ENCODE assay signal across 15 cellular contexts in genomic region chr1:90475623-90476022, GRCh38.
DNase-seq lines count a peak whose midpoint lies in the region; ATAC-seq and TF ChIP-seq lines count a peak whose summit lies in the region.
"Had no signal": no experiment of that assay in that cellular context is flagged by ENCODE, and none has a peak within 500 bp of the region (broad histone marks: within the 10 kb centered on the region; RNA-seq: fewer than 3 reads in every experiment).

No MANE protein-coding gene starts in this region.

- H3K9me3 ChIP-seq in A673 (ENCODE audit: low read depth, low read length, poor library complexity, severe bottlenecking) (no peaks in the 10 kb centered on the region), H9 (ENCODE audit: control insufficient read depth, low read depth, low read length) (no peaks in the 10 kb centered on the region), hepatocyte (ENCODE audit: low read depth) (no peaks in the 10 kb centered on the region)
- H3K9me3 ChIP-seq: Peyer's patch had no signal

- H3K79me2 ChIP-seq in H9 (ENCODE audit: insufficient read depth, low read length) (no peaks in the 10 kb centered on the region), hepatocyte (no peaks in the 10 kb centered on the region)

- H3K36me3 ChIP-seq in A673 (ENCODE audit: insufficient read depth, low read length, poor library complexity, severe bottlenecking) (no peaks in the 10 kb centered on the region), hepatocyte (replicated peaks; ENCODE audit: insufficient read depth, low read depth) (no peaks in the 10 kb centered on the region)
- H3K36me3 ChIP-seq: Peyer's patch had no signal

- H2BK5ac ChIP-seq in H9 (ENCODE audit: insufficient read length, low read length): no peak overlapping the region

- CTCF ChIA-PET in A673 (lab: Charles Lee): interaction anchor here (0.6 to 1.2 kb wide), 2 partner anchors 103 to 233 kb away, joined by 3 read pairs; no protein-coding TSS in a partner anchor

- no peaks in the 10 kb centered on the region for H3K36me3 Mint-ChIP-seq in H9 (ENCODE audit: insufficient read depth in 1 of 3, low read depth in 3 of 3)

- H3T11ph ChIP-seq in H9 (ENCODE audit: low read length): no peak overlapping the region

- no peak overlapping the region for H3K27ac Mint-ChIP-seq in H9
- H3K27ac Mint-ChIP-seq: activated B cell treated with CpG ODN at 0.5 μM for 24 hours; activated T-helper 17 cell treated with anti-CD3 and anti-CD28 coated beads, Interleukin-2, amount 50 U/mL, for 72 hours; dendritic cell treated with granulocyte-macrophage colony-stimulating factor and Interleukin-4, amounts not matched to agents 40 ng/mL and 50 ng/mL, for 4 days; stimulated activated naive CD8-positive, alpha-beta T cell treated with anti-CD3 and anti-CD28 coated beads, Interleukin-15, Interleukin-2, amounts not matched to agents 100 ng/mL and 50 ng/mL, for 24 hours had no signal

- intact Hi-C loops in A673 (cut with micrococcal nuclease; ENCODE audit: unreplicated experiment): loop anchor here (10.0 kb wide), 1 partner anchor 341 kb away; no protein-coding TSS in a partner anchor
- intact Hi-C loops in left colon (cut with DNase I, micrococcal nuclease): no loop called here

- no peak overlapping the region for H2AK5ac ChIP-seq in H9 (ENCODE audit: insufficient read length, low read length)

- POLR2A ChIA-PET in A673 (lab: Charles Lee; ENCODE audit: low non-redundant PET): no interaction called here

- H3K27ac ChIP-seq in A673 (ENCODE audit: low read depth, low read length, poor library complexity, severe bottlenecking) (no peak overlapping the region), H9 (ENCODE audit: insufficient read length, low read depth, low read length) (no peak overlapping the region), hepatocyte (no peak overlapping the region)
- H3K27ac ChIP-seq: Peyer's patch had no signal

- H2BK12ac ChIP-seq in H9 (ENCODE audit: insufficient read length, low read depth, low read length): no peak overlapping the region

- no peak overlapping the region for H3K9ac ChIP-seq in H9 (ENCODE audit: extremely low read depth, insufficient read length, low read length)

- H3K27me3 Mint-ChIP-seq in H9 (ENCODE audit: low read depth): no peaks in the 10 kb centered on the region
- H3K27me3 Mint-ChIP-seq: activated B cell treated with CpG ODN at 0.5 μM for 24 hours; dendritic cell treated with granulocyte-macrophage colony-stimulating factor and Interleukin-4, amounts not matched to agents 40 ng/mL and 50 ng/mL, for 4 days; stimulated activated naive CD8-positive, alpha-beta T cell treated with anti-CD3 and anti-CD28 coated beads, Interleukin-15, Interleukin-2, amounts not matched to agents 100 ng/mL and 50 ng/mL, for 24 hours had no signal

- no peak overlapping the region for H3K23ac ChIP-seq in H9 (ENCODE audit: insufficient read length, low read depth, low read length)

- no peaks in the 10 kb centered on the region for H3K23me2 ChIP-seq in H9 (ENCODE audit: insufficient read length, low read depth, low read length, poor library complexity, severe bottlenecking)

- H3K4me2 ChIP-seq in H9 (ENCODE audit: insufficient read depth, insufficient read length, low read length) (no peak overlapping the region), hepatocyte (no peak overlapping the region)

- no peak overlapping the region for H3K4me3 ChIP-seq in A673 (ENCODE audit: low read depth, low read length, poor library complexity, severe bottlenecking)
- H3K4me3 ChIP-seq in hepatocyte: no peak overlapping the region
- H3K4me3 ChIP-seq: Peyer's patch had no signal

- no peaks in the 10 kb centered on the region for H3K79me1 ChIP-seq in H9 (ENCODE audit: insufficient read depth, low read depth, low read length, poor library complexity, severe bottlenecking)

- DNase-seq in A673 (ENCODE audit: low spot score): peak; percentile 68
- DNase-seq in H9: no peak
- DNase-seq in SK-MEL-5 (ENCODE audit: low read depth, low spot score): peak; percentile 32
- peak; percentile 27 for DNase-seq in hepatocyte (ENCODE audit: low spot score)
- no peak for DNase-seq in left colon
- no peak for DNase-seq in COLO829 (ENCODE audit: low spot score)
- DNase-seq in amygdala (lab: John Stamatoyannopoulos, UW): no peak
- DNase-seq: activated B cell treated with CpG ODN at 0.5 μM for 24 hours; Karpas-422; Peyer's patch; stimulated activated CD4-positive, alpha-beta T cell treated with anti-CD3 and anti-CD28 coated beads, Interleukin-15, amount 100 ng/mL, for 24 hours had no signal

- no peaks in the 10 kb centered on the region for H3K9me2 ChIP-seq in hepatocyte (replicated peaks; ENCODE audit: insufficient read depth)

- H3K56ac ChIP-seq in H9 (ENCODE audit: insufficient read length, low read depth, low read length): no peak overlapping the region

- no peak overlapping the region for H3K4ac ChIP-seq in H9 (ENCODE audit: low read depth, low read length)

- no peaks in the 10 kb centered on the region for H3K9me3 Mint-ChIP-seq in H9
- H3K9me3 Mint-ChIP-seq: activated B cell treated with CpG ODN at 0.5 μM for 24 hours; activated T-helper 17 cell treated with anti-CD3 and anti-CD28 coated beads, Interleukin-2, amount 50 U/mL, for 72 hours; dendritic cell treated with granulocyte-macrophage colony-stimulating factor and Interleukin-4, amounts not matched to agents 40 ng/mL and 50 ng/mL, for 4 days; stimulated activated naive CD8-positive, alpha-beta T cell treated with anti-CD3 and anti-CD28 coated beads, Interleukin-15, Interleukin-2, amounts not matched to agents 100 ng/mL and 50 ng/mL, for 24 hours had no signal

- no CpG with 5 or more reads among the region's 2 CpGs for WGBS in H9 (ENCODE audit: extremely low coverage, insufficient read length, low lambda C conversion rate)
- 39% methylated on average over 2 of the region's 2 CpGs for whole genome bisulfite sequencing in hepatocyte (ENCODE audit: low lambda C conversion rate, missing lambda C conversion rate)

- H2BK15ac ChIP-seq in H9 (ENCODE audit: low read depth, low read length): no peak overlapping the region

- BruUV-seq in A673 (replicated peaks; lab: Mats Ljungman, UMichigan): no TSS peak

- H2BK120ac ChIP-seq in H9 (ENCODE audit: low read depth, low read length, poor library complexity, severe bottlenecking): no peak overlapping the region

- ATAC-seq in left colon: no peak
- ATAC-seq in HG03469 (IDR thresholded peaks at IDR 0.05; ENCODE audit: unreplicated experiment): no peak
- ATAC-seq: activated T-helper 17 cell treated with anti-CD3 and anti-CD28 coated beads, Interleukin-2, amount 50 U/mL, for 72 hours had no signal

- H4K20me1 ChIP-seq in H9 (ENCODE audit: control insufficient read depth, insufficient read depth, insufficient read length): no peaks in the 10 kb centered on the region
- H4K20me1 ChIP-seq in hepatocyte (ENCODE audit: insufficient read depth, poor library complexity, severe bottlenecking): no peaks in the 10 kb centered on the region

- no peaks in the 10 kb centered on the region for H3K4me1 Mint-ChIP-seq in H9
- H3K4me1 Mint-ChIP-seq: activated B cell treated with CpG ODN at 0.5 μM for 24 hours; activated T-helper 17 cell treated with anti-CD3 and anti-CD28 coated beads, Interleukin-2, amount 50 U/mL, for 72 hours had no signal

- no peak overlapping the region for H3K18ac ChIP-seq in H9 (ENCODE audit: insufficient read length, low read depth, low read length)

- H3K14ac ChIP-seq in H9 (ENCODE audit: insufficient read depth, low read length): no peak overlapping the region

- TF ChIP-seq CTCF in A673 (conservative IDR thresholded peaks at IDR 0.05; ENCODE audit: low read depth, low read length): peak; percentile 73
- TF ChIP-seq CTCF in H9 (conservative IDR thresholded peaks at IDR 0.05): peak; percentile 57
- peak; percentile 42 for TF ChIP-seq CTCF in hepatocyte (IDR thresholded peaks at IDR 0.05; ENCODE audit: poor library complexity)

- no peak overlapping the region for H2AFZ ChIP-seq in H9 (ENCODE audit: low read length)
- no peak overlapping the region for H2AFZ ChIP-seq in hepatocyte

- in situ Hi-C loops in SK-MEL-5 (cut with HindIII; ENCODE audit: low pct_unique_long_range_greater_than_20kb, low sequenced_read_pairs): no loop called here

- no peak overlapping the region for H4K91ac ChIP-seq in H9 (ENCODE audit: insufficient read length, low read depth, low read length)

- no peak overlapping the region for H3K4me3 Mint-ChIP-seq in H9
- H3K4me3 Mint-ChIP-seq: activated B cell treated with CpG ODN at 0.5 μM for 24 hours; activated T-helper 17 cell treated with anti-CD3 and anti-CD28 coated beads, Interleukin-2, amount 50 U/mL, for 72 hours; dendritic cell treated with granulocyte-macrophage colony-stimulating factor and Interleukin-4, amounts not matched to agents 40 ng/mL and 50 ng/mL, for 4 days; stimulated activated naive CD8-positive, alpha-beta T cell treated with anti-CD3 and anti-CD28 coated beads, Interleukin-15, Interleukin-2, amounts not matched to agents 100 ng/mL and 50 ng/mL, for 24 hours had no signal

- H4K8ac ChIP-seq in H9 (replicated peaks; ENCODE audit: insufficient read length, low read depth, low read length): no peak overlapping the region

- H3K27me3 ChIP-seq in A673 (replicated peaks; ENCODE audit: insufficient read depth, low read depth, low read length, poor library complexity): no peaks in the 10 kb centered on the region
- H3K27me3 ChIP-seq in H9 (ENCODE audit: insufficient read depth, low read length): no peaks in the 10 kb centered on the region
- no peaks in the 10 kb centered on the region for H3K27me3 ChIP-seq in hepatocyte
- H3K27me3 ChIP-seq: Peyer's patch had no signal

- H4K5ac ChIP-seq in H9 (ENCODE audit: insufficient read length, low read depth, low read length): no peak overlapping the region

- H3K4me1 ChIP-seq in A673 (ENCODE audit: insufficient read depth, low read length, poor library complexity, severe bottlenecking) (no peaks in the 10 kb centered on the region), H9 (ENCODE audit: insufficient read depth, low read length) (no peaks in the 10 kb centered on the region), hepatocyte (ENCODE audit: insufficient read depth) (no peaks in the 10 kb centered on the region)
- H3K4me1 ChIP-seq: Peyer's patch had no signal

- no peak overlapping the region for H2BK20ac ChIP-seq in H9 (ENCODE audit: low read depth, low read length, poor library complexity, severe bottlenecking)

Comparison
In these comparisons a context has a peak if more than half of its experiments do, and no peak if none do; other contexts are left out.
1. DNase-seq: peak in A673 (single experiment), SK-MEL-5 (single experiment) and hepatocyte (single experiment); none in H9 (single experiment), left colon (0 of 2), COLO829 (single experiment) and amygdala (0 of 56).
2. Peak in every context shown above with its lines, with median percentiles within 50 percentile points of each other: CTCF ChIP-seq.